ENCODE assay signal across 1 cellular context in the genomic region with DNA sequence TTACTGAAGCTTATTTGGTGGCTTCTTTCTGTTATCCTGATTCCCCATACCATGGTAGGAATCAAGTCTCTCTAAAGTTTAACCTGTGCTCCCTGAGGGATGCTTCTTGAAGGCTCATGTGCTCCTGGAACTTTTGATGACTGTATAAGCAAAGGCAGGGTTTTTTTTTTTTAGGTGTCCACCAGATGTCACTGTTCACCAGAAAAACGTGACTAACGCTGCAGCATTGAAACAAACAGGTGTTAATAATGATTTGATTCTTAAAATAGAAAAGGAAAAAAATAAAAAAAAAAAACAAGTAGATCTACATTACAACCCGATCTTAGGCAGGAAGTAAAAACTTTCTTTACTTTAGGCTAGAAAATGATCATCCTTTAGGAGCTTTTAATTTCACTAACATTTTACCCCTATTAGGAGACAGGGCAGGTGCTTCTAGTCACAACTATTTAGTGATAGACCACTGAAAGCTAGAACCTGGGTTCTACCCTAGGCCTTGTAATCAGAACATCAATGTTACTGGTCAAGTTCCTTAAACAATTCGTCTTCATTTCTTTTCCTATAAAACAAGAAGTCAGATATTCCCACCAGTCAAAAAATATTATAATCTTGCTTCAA.
TF ChIP-seq lines count a peak whose summit lies in the region.

No MANE protein-coding gene starts in this region.

TF ChIP-seq in GM23338, 12 proteins besides CTCF, POLR2A, EP300 and RAD21 (continued from another document):
- TF ChIP-seq, protein P1, sequence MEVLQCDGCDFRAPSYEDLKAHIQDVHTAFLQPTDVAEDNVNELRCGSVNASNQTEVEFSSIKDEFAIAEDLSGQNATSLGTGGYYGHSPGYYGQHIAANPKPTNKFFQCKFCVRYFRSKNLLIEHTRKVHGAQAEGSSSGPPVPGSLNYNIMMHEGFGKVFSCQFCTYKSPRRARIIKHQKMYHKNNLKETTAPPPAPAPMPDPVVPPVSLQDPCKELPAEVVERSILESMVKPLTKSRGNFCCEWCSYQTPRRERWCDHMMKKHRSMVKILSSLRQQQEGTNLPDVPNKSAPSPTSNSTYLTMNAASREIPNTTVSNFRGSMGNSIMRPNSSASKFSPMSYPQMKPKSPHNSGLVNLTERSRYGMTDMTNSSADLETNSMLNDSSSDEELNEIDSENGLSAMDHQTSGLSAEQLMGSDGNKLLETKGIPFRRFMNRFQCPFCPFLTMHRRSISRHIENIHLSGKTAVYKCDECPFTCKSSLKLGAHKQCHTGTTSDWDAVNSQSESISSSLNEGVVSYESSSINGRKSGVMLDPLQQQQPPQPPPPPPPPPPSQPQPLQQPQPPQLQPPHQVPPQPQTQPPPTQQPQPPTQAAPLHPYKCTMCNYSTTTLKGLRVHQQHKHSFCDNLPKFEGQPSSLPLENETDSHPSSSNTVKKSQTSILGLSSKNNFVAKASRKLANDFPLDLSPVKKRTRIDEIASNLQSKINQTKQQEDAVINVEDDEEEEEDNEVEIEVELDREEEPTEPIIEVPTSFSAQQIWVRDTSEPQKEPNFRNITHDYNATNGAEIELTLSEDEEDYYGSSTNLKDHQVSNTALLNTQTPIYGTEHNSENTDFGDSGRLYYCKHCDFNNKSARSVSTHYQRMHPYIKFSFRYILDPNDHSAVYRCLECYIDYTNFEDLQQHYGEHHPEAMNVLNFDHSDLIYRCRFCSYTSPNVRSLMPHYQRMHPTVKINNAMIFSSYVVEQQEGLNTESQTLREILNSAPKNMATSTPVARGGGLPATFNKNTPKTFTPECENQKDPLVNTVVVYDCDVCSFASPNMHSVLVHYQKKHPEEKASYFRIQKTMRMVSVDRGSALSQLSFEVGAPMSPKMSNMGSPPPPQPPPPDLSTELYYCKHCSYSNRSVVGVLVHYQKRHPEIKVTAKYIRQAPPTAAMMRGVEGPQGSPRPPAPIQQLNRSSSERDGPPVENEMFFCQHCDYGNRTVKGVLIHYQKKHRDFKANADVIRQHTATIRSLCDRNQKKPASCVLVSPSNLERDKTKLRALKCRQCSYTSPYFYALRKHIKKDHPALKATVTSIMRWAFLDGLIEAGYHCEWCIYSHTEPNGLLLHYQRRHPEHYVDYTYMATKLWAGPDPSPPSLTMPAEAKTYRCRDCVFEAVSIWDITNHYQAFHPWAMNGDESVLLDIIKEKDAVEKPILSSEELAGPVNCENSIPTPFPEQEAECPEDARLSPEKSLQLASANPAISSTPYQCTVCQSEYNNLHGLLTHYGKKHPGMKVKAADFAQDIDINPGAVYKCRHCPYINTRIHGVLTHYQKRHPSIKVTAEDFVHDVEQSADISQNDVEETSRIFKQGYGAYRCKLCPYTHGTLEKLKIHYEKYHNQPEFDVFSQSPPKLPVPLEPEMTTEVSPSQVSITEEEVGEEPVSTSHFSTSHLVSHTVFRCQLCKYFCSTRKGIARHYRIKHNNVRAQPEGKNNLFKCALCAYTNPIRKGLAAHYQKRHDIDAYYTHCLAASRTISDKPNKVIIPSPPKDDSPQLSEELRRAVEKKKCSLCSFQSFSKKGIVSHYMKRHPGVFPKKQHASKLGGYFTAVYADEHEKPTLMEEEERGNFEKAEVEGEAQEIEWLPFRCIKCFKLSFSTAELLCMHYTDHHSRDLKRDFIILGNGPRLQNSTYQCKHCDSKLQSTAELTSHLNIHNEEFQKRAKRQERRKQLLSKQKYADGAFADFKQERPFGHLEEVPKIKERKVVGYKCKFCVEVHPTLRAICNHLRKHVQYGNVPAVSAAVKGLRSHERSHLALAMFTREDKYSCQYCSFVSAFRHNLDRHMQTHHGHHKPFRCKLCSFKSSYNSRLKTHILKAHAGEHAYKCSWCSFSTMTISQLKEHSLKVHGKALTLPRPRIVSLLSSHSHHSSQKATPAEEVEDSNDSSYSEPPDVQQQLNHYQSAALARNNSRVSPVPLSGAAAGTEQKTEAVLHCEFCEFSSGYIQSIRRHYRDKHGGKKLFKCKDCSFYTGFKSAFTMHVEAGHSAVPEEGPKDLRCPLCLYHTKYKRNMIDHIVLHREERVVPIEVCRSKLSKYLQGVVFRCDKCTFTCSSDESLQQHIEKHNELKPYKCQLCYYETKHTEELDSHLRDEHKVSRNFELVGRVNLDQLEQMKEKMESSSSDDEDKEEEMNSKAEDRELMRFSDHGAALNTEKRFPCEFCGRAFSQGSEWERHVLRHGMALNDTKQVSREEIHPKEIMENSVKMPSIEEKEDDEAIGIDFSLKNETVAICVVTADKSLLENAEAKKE (CRISPR knock-in tag; IDR thresholded peaks at IDR 0.05), result no peak
- TF ChIP-seq EZH2 (IDR thresholded peaks at IDR 0.05; ENCODE audit: low read depth, unreplicated experiment), result no peak
- TF ChIP-seq CREB1 (CRISPR knock-in tag; IDR thresholded peaks at IDR 0.05; ENCODE audit: low read depth), result no peak
- no peak for TF ChIP-seq STAT1 (IDR thresholded peaks at IDR 0.05; ENCODE audit: unreplicated experiment)
